Comparison of ENCODE assay signal across 30 cellular contexts in the genomic region with DNA sequence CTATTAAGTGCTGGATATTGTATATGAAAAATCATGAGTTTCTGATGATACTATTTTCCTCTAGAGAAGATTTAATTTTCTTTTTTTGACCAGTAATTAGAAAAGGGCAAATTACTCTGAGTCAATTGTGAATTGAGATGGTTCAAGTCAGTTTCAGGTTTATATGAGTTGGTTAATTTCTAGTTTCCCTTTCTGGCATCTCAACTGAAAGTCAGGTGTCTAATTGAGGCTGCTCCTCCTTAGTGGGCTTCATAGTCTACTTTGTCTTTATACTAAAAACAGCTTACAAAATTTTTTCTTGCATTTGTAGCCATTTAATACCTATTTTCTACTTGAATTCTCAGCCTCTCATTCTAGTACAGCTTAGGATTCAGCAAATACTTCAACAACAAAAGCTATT.
"Had no signal": no experiment of that assay in that cellular context is flagged by ENCODE, and none has a peak within 500 bp of the region (broad histone marks: within the 10 kb centered on the region; RNA-seq: fewer than 3 reads in every experiment).

No MANE protein-coding gene starts in this region.

- H3K27ac ChIP-seq: adrenal gland, body of pancreas, brain microvascular endothelial cell, breast epithelium, VCaP had no signal

- H3K4me1 ChIP-seq: adrenal gland, body of pancreas, breast epithelium had no signal

- H3K36me3 ChIP-seq: adrenal gland, brain microvascular endothelial cell, breast epithelium had no signal

- ATAC-seq: activated CD8-positive, alpha-beta T cell treated with anti-CD3 and anti-CD28 coated beads for 36 hours; activated T-cell treated with anti-CD3 and anti-CD28 coated beads, Interleukin-2, amount 50 U/mL, for 4 hours; activated T-cell treated with anti-CD3 and anti-CD28 coated beads, Interleukin-2, amount 50 U/mL, for 72 hours; activated T-helper 17 cell treated with anti-CD3 and anti-CD28 coated beads, Interleukin-2, amount 50 U/mL, for 72 hours; body of pancreas had no signal

- H3K27me3 ChIP-seq: adrenal gland, body of pancreas, brain microvascular endothelial cell, breast epithelium had no signal

- H3K9me3 ChIP-seq: adrenal gland, body of pancreas, breast epithelium had no signal

- DNase-seq: activated B cell treated with CpG ODN at 0.5 μM for 24 hours; activated CD4-positive, alpha-beta memory T cell treated with anti-CD3 and anti-CD28 coated beads for 36 hours; activated CD4-positive, alpha-beta T cell treated with anti-CD3 and anti-CD28 coated beads for 4 hours; activated CD4-positive, alpha-beta T cell treated with anti-CD3 and anti-CD28 coated beads, Interleukin-2, amount 10 ng/mL, durations not matched to agents 24 days and 14 days; activated CD4-positive, alpha-beta T cell treated with anti-CD3 and anti-CD28 coated beads, Interleukin-2, amount 50 U/mL, for 1 hour; activated CD4-positive, alpha-beta T cell treated with anti-CD3 and anti-CD28 coated beads, Interleukin-2, amount 50 U/mL, for 4 hours; activated CD4-positive, CD25-positive, alpha-beta regulatory T cell treated with anti-CD3 and anti-CD28 coated beads, Interleukin-2, amount 50 U/mL, for 72 hours; activated CD8-positive, alpha-beta memory T cell treated with anti-CD3 and anti-CD28 coated beads, Interleukin-2, amount 50 U/mL, for 4 hours; activated CD8-positive, alpha-beta T cell treated with anti-CD3 and anti-CD28 coated beads for 36 hours; activated effector memory CD4-positive, alpha-beta T cell treated with anti-CD3 and anti-CD28 coated beads, Interleukin-2, amount 50 U/mL, for 16 hours; activated gamma-delta T cell treated with Interleukin-2 at 50 U/mL for 16 hours; activated naive CD4-positive, alpha-beta T cell; activated naive CD4-positive, alpha-beta T cell treated with anti-CD3 and anti-CD28 coated beads for 36 hours; activated naive CD4-positive, alpha-beta T cell treated with anti-CD3 and anti-CD28 coated beads, Interleukin-2, amount 50 U/mL, for 16 hours; activated naive CD8-positive, alpha-beta T cell treated with anti-CD3 and anti-CD28 coated beads for 36 hours; activated T-cell treated with anti-CD3 and anti-CD28 coated beads for 4 hours; activated T-cell treated with anti-CD3 and anti-CD28 coated beads, Interleukin-2, amount 50 U/mL, for 1 hour; activated T-cell treated with anti-CD3 and anti-CD28 coated beads, Interleukin-2, amount 50 U/mL, for 4 hours; activated T-cell treated with anti-CD3 and anti-CD28 coated beads, Interleukin-2, amount 50 U/mL, for 72 hours; adrenal gland; amniotic stem cell; aorta; body of pancreas; brain microvascular endothelial cell; central memory CD4-positive, alpha-beta T cell; T-helper 2 cell; T-helper 9 cell had no signal

- H3K4me3 ChIP-seq: adrenal gland, body of pancreas, breast epithelium had no signal
